In genomic region chr11:23155503-23155902, GRCh38 we compare ENCODE assay signal across 10 cellular contexts.
"Had no signal": no experiment of that assay in that cellular context is flagged by ENCODE, and none has a peak within 500 bp of the region (broad histone marks: within the 10 kb centered on the region; RNA-seq: fewer than 3 reads in every experiment).

No MANE protein-coding gene starts in this region.

- FAIRE-seq: H1, H54 had no signal

- H3K4me2 ChIP-seq: GM23338 had no signal

- DNase-seq: GM23248, GOT3, H7, H9, HCEC 1CT, HFFc6 had no signal

- H3K27ac ChIP-seq: GM23248 had no signal

- H3K4me3 ChIP-seq: GM23248, GM23338 had no signal

- ATAC-seq: GM23338, HCT116 had no signal

- H2AFZ ChIP-seq: GM23248 had no signal

- H3K9ac ChIP-seq: GM23248 had no signal
